In the genomic region with DNA sequence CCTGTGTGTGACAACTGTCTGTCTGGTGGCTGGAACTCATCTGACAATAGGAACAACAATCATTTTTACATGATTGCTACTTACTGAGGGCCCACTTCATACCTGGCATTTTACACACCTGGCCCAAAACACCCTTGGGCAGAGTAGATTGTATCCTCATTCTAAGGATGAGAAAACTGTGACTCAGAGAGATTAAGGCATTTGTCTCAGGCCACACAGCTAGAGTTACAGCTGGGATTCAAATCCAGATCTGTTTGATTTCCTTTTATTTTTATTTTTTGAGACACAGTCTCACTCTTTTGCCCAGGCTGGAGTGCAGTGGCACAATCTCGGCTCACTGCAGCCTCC, we compare ENCODE assay signal across 6 cellular contexts.
"Had no signal": no experiment of that assay in that cellular context is flagged by ENCODE, and none has a peak within 500 bp of the region (broad histone marks: within the 10 kb centered on the region; RNA-seq: fewer than 3 reads in every experiment).

No MANE protein-coding gene starts in this region.

- H3K4me3 ChIP-seq: GM23248, HAP-1, K562 had no signal

- H3K9me3 ChIP-seq: HAP-1 had no signal

- DNase-seq: GM23248, GOT3, H7, IMR-90 had no signal

- H2AFZ ChIP-seq: GM23248 had no signal

- H3K4me1 ChIP-seq: HAP-1 had no signal

- H3K9ac ChIP-seq: GM23248 had no signal

- H3K27ac ChIP-seq: GM23248 had no signal

- H3K36me3 ChIP-seq: HAP-1 had no signal
